ENCODE assay signal across 8 cellular contexts in genomic region chr5:176365663-176366574, GRCh38. TPM values are rescaled to one million over a fixed set of nuclear protein-coding genes. Genes with fewer than 3 reads are reported as not detected.
DNase-seq lines count a peak whose midpoint lies in the region; ATAC-seq and TF ChIP-seq lines count a peak whose summit lies in the region.

No MANE protein-coding gene starts in this region.

- no peaks in the 10 kb centered on the region for H3K27me3 Mint-ChIP-seq in activated CD8-positive, alpha-beta memory T cell treated with anti-CD3 and anti-CD28 coated beads, Interleukin-2, amount 10 ng/mL, durations not matched to agents 7 days and 5 days
- H3K27me3 Mint-ChIP-seq in naive thymus-derived CD8-positive, alpha-beta T cell, result no peaks in the 10 kb centered on the region
- peaks cover 11% of the 10 kb centered on the region for H3K27me3 Mint-ChIP-seq in type B pancreatic cell

- no peak overlapping the region for H3K27ac Mint-ChIP-seq in activated CD8-positive, alpha-beta memory T cell treated with anti-CD3 and anti-CD28 coated beads, Interleukin-2, amount 10 ng/mL, durations not matched to agents 7 days and 5 days
- peak overlapping the region in 4 of 10 donors; percentile 24 to 81 (median 66) for H3K27ac Mint-ChIP-seq in naive thymus-derived CD8-positive, alpha-beta T cell
- no peak overlapping the region for H3K27ac Mint-ChIP-seq in type B pancreatic cell

- no peaks in the 10 kb centered on the region for H3K9me3 Mint-ChIP-seq in activated CD8-positive, alpha-beta memory T cell treated with anti-CD3 and anti-CD28 coated beads, Interleukin-2, amount 10 ng/mL, durations not matched to agents 7 days and 5 days (ENCODE audit: low read depth)
- no peaks in the 10 kb centered on the region for H3K9me3 Mint-ChIP-seq in naive thymus-derived CD8-positive, alpha-beta T cell
- H3K9me3 Mint-ChIP-seq in type B pancreatic cell, result no peaks in the 10 kb centered on the region

- POLR2A ChIA-PET in naive thymus-derived CD8-positive, alpha-beta T cell (lab: Charles Lee), result interaction anchor here (0.7 to 2.5 kb wide), 4 partner anchors 10 to 48 kb away, joined by 3 to 9 read pairs (median 5); partner anchors contain the start of genes HIGD2A and NOP16

- TF ChIP-seq CTCF in GM12875 (IDR thresholded peaks at IDR 0.05; ENCODE audit: borderline replicate concordance, insufficient read depth, low read depth, low read length), result no peak
- TF ChIP-seq CTCF in type B pancreatic cell (conservative IDR thresholded peaks at IDR 0.05), result no peak

- CTCF ChIA-PET in activated CD8-positive, alpha-beta memory T cell treated with anti-CD3 and anti-CD28 coated beads, Interleukin-2, amount 10 ng/mL, durations not matched to agents 7 days and 5 days (lab: Charles Lee), result no interaction called here

- peak; percentile 49 for DNase-seq in activated CD8-positive, alpha-beta memory T cell treated with anti-CD3 and anti-CD28 coated beads, Interleukin-2, amount 10 ng/mL, durations not matched to agents 7 days and 5 days
- DNase-seq in fibroblast of gingiva (ENCODE audit: low read depth) (peak; percentile 50), type B pancreatic cell (ENCODE audit: extremely low spot score, unreplicated experiment) (no peak), NCI-H510A (lab: John Stamatoyannopoulos, UW) (no peak)
- DNase-seq in naive thymus-derived CD8-positive, alpha-beta T cell, result peak in 4 of 10 donors; percentile 9 to 31 (median 19)

- peaks cover 4% of the 10 kb centered on the region for H3K36me3 Mint-ChIP-seq in activated CD8-positive, alpha-beta memory T cell treated with anti-CD3 and anti-CD28 coated beads, Interleukin-2, amount 10 ng/mL, durations not matched to agents 7 days and 5 days
- peaks cover 0 to 24% (median 0%) of the 10 kb centered on the region in 3 donors for H3K36me3 Mint-ChIP-seq in naive thymus-derived CD8-positive, alpha-beta T cell
- peaks cover 13% of the 10 kb centered on the region for H3K36me3 Mint-ChIP-seq in type B pancreatic cell

- H3K4me1 Mint-ChIP-seq in activated CD8-positive, alpha-beta memory T cell treated with anti-CD3 and anti-CD28 coated beads, Interleukin-2, amount 10 ng/mL, durations not matched to agents 7 days and 5 days, result peaks cover 32% of the 10 kb centered on the region
- peaks cover 14 to 36% (median 23%) of the 10 kb centered on the region in 4 donors for H3K4me1 Mint-ChIP-seq in naive thymus-derived CD8-positive, alpha-beta T cell
- H3K4me1 Mint-ChIP-seq in type B pancreatic cell (ENCODE audit: unreplicated experiment), result peaks cover 10% of the 10 kb centered on the region

- peak overlapping the region; percentile 86 for H3K4me3 ChIP-seq in GM12875 (ENCODE audit: low read depth, low read length)

- ATAC-seq in HG03196 (IDR thresholded peaks at IDR 0.05; ENCODE audit: unreplicated experiment), result peak; percentile 12
- ATAC-seq in activated CD8-positive, alpha-beta memory T cell treated with anti-CD3 and anti-CD28 coated beads, Interleukin-2, amount 10 ng/mL, durations not matched to agents 7 days and 5 days, result peak; percentile 5
- peak in 1 of 2 donors; percentile 16 for ATAC-seq in naive thymus-derived CD8-positive, alpha-beta T cell
- no peak for ATAC-seq in GM19328 (IDR thresholded peaks at IDR 0.05; ENCODE audit: unreplicated experiment)

- peak overlapping the region; percentile 68 for H3K4me3 Mint-ChIP-seq in activated CD8-positive, alpha-beta memory T cell treated with anti-CD3 and anti-CD28 coated beads, Interleukin-2, amount 10 ng/mL, durations not matched to agents 7 days and 5 days
- peak overlapping the region; percentile 60 to 91 (median 80) for H3K4me3 Mint-ChIP-seq in naive thymus-derived CD8-positive, alpha-beta T cell
- peak overlapping the region; percentile 87 for H3K4me3 Mint-ChIP-seq in type B pancreatic cell

RNA-seq across cellular contexts. Expression of gene ARL10, which starts 0.6 kb away (rescaled TPM):
- total RNA-seq in activated CD8-positive, alpha-beta memory T cell treated with anti-CD3 and anti-CD28 coated beads, Interleukin-2, amount 10 ng/mL, durations not matched to agents 7 days and 5 days, result 1 to 10 TPM; 6.3 to 9.0 TPM
- 10 to 100 TPM; 12.7 to 15.0 TPM for total RNA-seq in naive thymus-derived CD8-positive, alpha-beta T cell
- 1 to 10 TPM; 1.2 to 1.7 (median 1.3) TPM for polyA plus RNA-seq in naive thymus-derived CD8-positive, alpha-beta T cell
- 12.4 and 23.4 TPM in 2 replicates for total RNA-seq in type B pancreatic cell (ENCODE audit: low replicate concordance)

RNA-seq across cellular contexts. Expression of gene KIAA1191, which starts 4.4 kb away (rescaled TPM):
- 10 to 100 TPM; 50.0 to 53.1 TPM for total RNA-seq in activated CD8-positive, alpha-beta memory T cell treated with anti-CD3 and anti-CD28 coated beads, Interleukin-2, amount 10 ng/mL, durations not matched to agents 7 days and 5 days
- total RNA-seq in naive thymus-derived CD8-positive, alpha-beta T cell, result 10 to 100 TPM; 71.3 to 78.8 TPM
- polyA plus RNA-seq in naive thymus-derived CD8-positive, alpha-beta T cell, result 10 to 100 TPM; 42.3 to 50.7 (median 50.5) TPM
- total RNA-seq in type B pancreatic cell (ENCODE audit: low replicate concordance), result 82.0 and 88.0 TPM in 2 replicates

RNA-seq across cellular contexts. Expression of gene NOP16, which starts 22.5 kb away (rescaled TPM):
- total RNA-seq in activated CD8-positive, alpha-beta memory T cell treated with anti-CD3 and anti-CD28 coated beads, Interleukin-2, amount 10 ng/mL, durations not matched to agents 7 days and 5 days, result 10 to 100 TPM; 44.8 to 68.3 TPM
- total RNA-seq in naive thymus-derived CD8-positive, alpha-beta T cell, result 10 to 100 TPM; 21.0 to 21.8 TPM
- 10 to 100 TPM; 19.1 to 40.5 (median 22.8) TPM for polyA plus RNA-seq in naive thymus-derived CD8-positive, alpha-beta T cell
- total RNA-seq in type B pancreatic cell (ENCODE audit: low replicate concordance), result 42.5 and 44.7 TPM in 2 replicates

RNA-seq across cellular contexts. Expression of gene HIGD2A, which starts 22.6 kb away (rescaled TPM):
- 10 to 100 TPM; 86.0 to 87.7 TPM for total RNA-seq in activated CD8-positive, alpha-beta memory T cell treated with anti-CD3 and anti-CD28 coated beads, Interleukin-2, amount 10 ng/mL, durations not matched to agents 7 days and 5 days
- total RNA-seq in naive thymus-derived CD8-positive, alpha-beta T cell, result 10 to 100 TPM; 75.3 to 79.3 TPM
- polyA plus RNA-seq in naive thymus-derived CD8-positive, alpha-beta T cell, result 100 to 1,000 TPM; 209 to 280 (median 250) TPM
- 88.3 and 118 TPM in 2 replicates for total RNA-seq in type B pancreatic cell (ENCODE audit: low replicate concordance)

RNA-seq across cellular contexts. Expression of gene CLTB, which starts 50.4 kb away (rescaled TPM):
- 10 to 100 TPM; 56.7 to 61.8 TPM for total RNA-seq in activated CD8-positive, alpha-beta memory T cell treated with anti-CD3 and anti-CD28 coated beads, Interleukin-2, amount 10 ng/mL, durations not matched to agents 7 days and 5 days
- total RNA-seq in naive thymus-derived CD8-positive, alpha-beta T cell, result 10 to 100 TPM; 34.4 to 36.1 TPM
- polyA plus RNA-seq in naive thymus-derived CD8-positive, alpha-beta T cell, result 10 to 100 TPM; 69.2 to 82.7 (median 73.5) TPM
- 38.1 and 71.3 TPM in 2 replicates for total RNA-seq in type B pancreatic cell (ENCODE audit: low replicate concordance)

Comparison
In these comparisons a context has a peak if more than half of its experiments do, and no peak if none do; other contexts are left out.
1. DNase-seq: peak in activated CD8-positive, alpha-beta memory T cell treated with anti-CD3 and anti-CD28 coated beads, Interleukin-2, amount 10 ng/mL, durations not matched to agents 7 days and 5 days (single experiment) and fibroblast of gingiva (single experiment); none in type B pancreatic cell (single experiment) and NCI-H510A (single experiment).
2. Peak in every context shown above with its lines, with median percentiles within 50 percentile points of each other: H3K4me3 Mint-ChIP-seq.